ENCODE assay signal across 6 cellular contexts in genomic region chr19:5623397-5624153, GRCh38. TPM values are rescaled to one million over a fixed set of nuclear protein-coding genes. Genes with fewer than 3 reads are reported as not detected.
DNase-seq lines count a peak whose midpoint lies in the region; ATAC-seq and TF ChIP-seq lines count a peak whose summit lies in the region.

No MANE protein-coding gene starts in this region.

- peaks cover 82% of the 10 kb centered on the region for H3K4me1 Mint-ChIP-seq in activated B cell treated with CpG ODN at 0.5 μM for 24 hours

- H3K4me3 ChIP-seq in iPS DF 6.9 (ENCODE audit: low read length) (peak overlapping the region; percentile 69), thoracic aorta (peak overlapping the region; percentile 97)

- no peaks in the 10 kb centered on the region for H3K27me3 ChIP-seq in iPS DF 6.9 (ENCODE audit: control insufficient read depth, insufficient read depth, low read length)
- H3K27me3 ChIP-seq in thoracic aorta (replicated peaks; ENCODE audit: insufficient read depth): no peaks in the 10 kb centered on the region

- H3K36me3 Mint-ChIP-seq in activated B cell treated with CpG ODN at 0.5 μM for 24 hours (ENCODE audit: low read depth): peaks cover 78% of the 10 kb centered on the region

- intact Hi-C loops in activated B cell treated with CpG ODN at 0.5 μM for 24 hours (cut with micrococcal nuclease): loop anchor here (1.0 to 5.0 kb wide), 7 partner anchors 64 to 901 kb away; partner anchors contain the start of genes DPP9, DUS3L, FEM1A and NDUFA11

- ATAC-seq in GM21825 (IDR thresholded peaks at IDR 0.05; ENCODE audit: unreplicated experiment) (peak; percentile 13), activated B cell treated with CpG ODN at 0.5 μM for 24 hours (ENCODE audit: low read depth) (no peak), thoracic aorta (ENCODE audit: insufficient number of reproducible peaks, low FRiP score, low read depth) (no peak)

- no CpG with 5 or more reads among the region's 55 CpGs for WGBS in iPS DF 6.9 (ENCODE audit: insufficient coverage, insufficient read length)

- H3K4me3 Mint-ChIP-seq in activated B cell treated with CpG ODN at 0.5 μM for 24 hours: peak overlapping the region; percentile 100

- H3K36me3 ChIP-seq in iPS DF 6.9 (ENCODE audit: control insufficient read depth, insufficient read depth, low read length) (peaks cover 22% of the 10 kb centered on the region; the same call in 1 of the 2 replicates), thoracic aorta (peaks cover 16% of the 10 kb centered on the region)

- H3K4me1 ChIP-seq in iPS DF 6.9 (ENCODE audit: control insufficient read depth, insufficient read depth, low read length) (no peaks in the 10 kb centered on the region), thoracic aorta (ENCODE audit: control insufficient read depth in 1 of 2, low read depth in 2 of 2) (peaks cover 51 to 73% of the 10 kb centered on the region in 2 donors)

- DNase-seq in activated B cell treated with CpG ODN at 0.5 μM for 24 hours: no peak
- DNase-seq in iPS DF 6.9 (ENCODE audit: low read depth, low spot score): no peak
- no peak for DNase-seq in thoracic aorta (ENCODE audit: low spot score)
- DNase-seq in NCI-H1417 treated with DMSO at 0.1 percent for 48 hours (lab: John Stamatoyannopoulos, UW): no peak
- no peak for DNase-seq in amniotic stem cell (lab: John Stamatoyannopoulos, UW)

- TF ChIP-seq CTCF in activated B cell treated with CpG ODN at 0.5 μM for 24 hours (IDR thresholded peaks at IDR 0.05): no peak
- no peak for TF ChIP-seq CTCF in thoracic aorta (IDR thresholded peaks at IDR 0.05)

- no peaks in the 10 kb centered on the region for H3K9me3 ChIP-seq in iPS DF 6.9 (ENCODE audit: control insufficient read depth, insufficient read depth, low read length)
- no peaks in the 10 kb centered on the region for H3K9me3 ChIP-seq in thoracic aorta

- H3K27ac ChIP-seq in iPS DF 6.9 (ENCODE audit: low read length): no peak overlapping the region
- H3K27ac ChIP-seq in thoracic aorta: peak overlapping the region; percentile 93 to 95

- POLR2A ChIA-PET in activated B cell treated with CpG ODN at 0.5 μM for 24 hours (lab: Charles Lee): interaction anchor here (0.5 to 3.7 kb wide), 26 partner anchors 9 to 1757 kb away, joined by 3 to 57 read pairs (median 5); partner anchors contain the start of genes CATSPERD, DPP9, DUS3L and FEM1A

- peaks cover 2% of the 10 kb centered on the region for H3K27me3 Mint-ChIP-seq in activated B cell treated with CpG ODN at 0.5 μM for 24 hours

- CTCF ChIA-PET in activated B cell treated with CpG ODN at 0.5 μM for 24 hours (lab: Charles Lee): interaction anchor here (3.4 kb wide), 1 partner anchor 66 kb away, joined by 11 read pairs; the partner anchor contains the start of gene RPL36

- peak overlapping the region; percentile 99 for H3K27ac Mint-ChIP-seq in activated B cell treated with CpG ODN at 0.5 μM for 24 hours

- H3K9me3 Mint-ChIP-seq in activated B cell treated with CpG ODN at 0.5 μM for 24 hours: no peaks in the 10 kb centered on the region

RNA-seq across cellular contexts. Expression of gene SAFB, which starts 0.7 kb away (rescaled TPM):
- 162 and 171 TPM in 2 replicates for total RNA-seq in activated B cell treated with CpG ODN at 0.5 μM for 24 hours
- 100 to 1,000 TPM in 1 of 2 donors, 10 to 100 TPM in 1; 28.6 to 101 TPM for total RNA-seq in thoracic aorta

RNA-seq across cellular contexts. Expression of gene SAFB2, which starts 1.0 kb away (rescaled TPM):
- 123 and 143 TPM in 2 replicates for total RNA-seq in activated B cell treated with CpG ODN at 0.5 μM for 24 hours
- 10 to 100 TPM; 55.1 to 80.6 TPM for total RNA-seq in thoracic aorta

RNA-seq across cellular contexts. Expression of gene TINCR, which starts 55.8 kb away (rescaled TPM):
- total RNA-seq in activated B cell treated with CpG ODN at 0.5 μM for 24 hours: 0.61 and 1.00 TPM in 2 replicates
- 1 to 10 TPM in 1 of 2 donors, under 1 TPM in 1; 0.56 to 2.0 TPM for total RNA-seq in thoracic aorta

RNA-seq across cellular contexts. Expression of gene MICOS13, which starts 56.7 kb away (rescaled TPM):
- total RNA-seq in activated B cell treated with CpG ODN at 0.5 μM for 24 hours (58.0 and 60.8 TPM in 2 replicates), thoracic aorta (10 to 100 TPM; 16.9 to 43.7 TPM)

RNA-seq across cellular contexts. Expression of gene HSD11B1L, which starts 57.3 kb away (rescaled TPM):
- total RNA-seq in activated B cell treated with CpG ODN at 0.5 μM for 24 hours (1.4 and 1.5 TPM in 2 replicates), thoracic aorta (10 to 100 TPM in 1 of 2 donors, 1 to 10 TPM in 1; 7.5 to 11.6 TPM)
